Comparison of ENCODE assay signal across 8 cellular contexts in the genomic region with DNA sequence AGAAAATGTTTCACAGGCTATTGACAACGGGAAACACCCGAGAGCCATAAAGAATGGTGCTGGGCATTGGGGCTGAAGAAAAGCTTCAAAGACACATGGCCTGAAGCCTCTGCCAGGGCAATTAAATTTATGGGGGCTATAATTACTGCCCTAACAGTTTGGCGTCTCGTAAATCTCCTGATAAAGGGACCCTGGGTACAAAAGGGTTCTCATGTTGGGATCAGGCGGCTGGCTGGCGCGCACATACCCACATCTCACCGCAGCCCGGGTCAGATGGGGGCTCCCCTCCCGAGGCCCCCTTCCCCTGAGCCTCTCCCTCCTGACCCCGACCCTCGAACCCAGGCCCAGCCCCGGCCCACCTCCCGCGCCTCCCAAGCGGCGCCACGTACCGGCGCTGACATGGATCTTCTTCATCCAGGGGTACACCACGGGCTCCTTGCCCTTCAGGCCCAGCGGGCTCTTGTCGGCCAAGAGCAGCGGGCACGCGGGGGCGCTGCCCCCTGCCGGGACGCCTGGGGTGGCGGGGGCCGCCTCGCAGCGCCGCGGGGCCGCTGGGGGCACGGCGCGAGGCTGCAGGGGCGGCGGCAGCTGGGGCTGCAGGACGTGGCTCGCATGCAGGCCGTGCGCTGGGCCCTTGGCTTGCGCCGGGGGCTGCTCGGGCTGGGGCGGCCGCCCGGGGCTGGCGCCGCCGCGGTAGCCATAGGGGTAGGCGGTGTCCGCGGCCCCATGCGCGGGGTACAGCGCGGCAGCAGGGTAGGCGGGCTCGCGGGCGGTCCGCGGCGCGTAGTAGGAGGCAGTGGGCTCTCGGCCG. TPM values are rescaled to one million over a fixed set of nuclear protein-coding genes. Genes with fewer than 3 reads are reported as not detected.
DNase-seq lines count a peak whose midpoint lies in the region; ATAC-seq, FAIRE-seq and TF ChIP-seq lines count a peak whose summit lies in the region.

No MANE protein-coding gene starts in this region.

- intact Hi-C loops in endothelial cell of umbilical vein (cut with micrococcal nuclease) (loop anchor here (1.0 kb wide), 2 partner anchors 12 to 34 kb away; no protein-coding TSS in a partner anchor), natural killer cell (cut with micrococcal nuclease) (no loop called here)
- intact Hi-C loops in activated T-helper 2 cell treated with anti-CD3 and anti-CD28 coated beads, Interferon-gamma antibody, Interleukin-2, Interleukin-4, amounts not matched to agents 10 μg/mL and 5 μg/mL and 100 μg/mL, durations not matched to agents 14 hours and 24 hours and 36 hours (cut with micrococcal nuclease): loop anchor here (5.0 kb wide), 1 partner anchor 33 kb away; a partner anchor contains a TSS

- H3K9me3 Mint-ChIP-seq in natural killer cell: no peaks in the 10 kb centered on the region
- no peaks in the 10 kb centered on the region for H3K9me3 Mint-ChIP-seq in activated T-helper 2 cell treated with anti-CD3 and anti-CD28 coated beads, Interferon-gamma antibody, Interleukin-2, Interleukin-4, amounts not matched to agents 10 μg/mL and 5 μg/mL and 100 μg/mL, durations not matched to agents 14 hours and 24 hours and 36 hours

- H3K4me3 ChIP-seq in BLaER1 (0 out of 2 replicates have a peak overlapping the region, but pooled peaks have one; percentile 16), endothelial cell of umbilical vein (replicated peaks in 1 of 3; ENCODE audit: insufficient read depth in 1 of 3, low read depth in 1 of 3, low read length in 3 of 3) (peak overlapping the region; percentile 36 to 60 (median 58))

- H3K36me3 ChIP-seq in BLaER1 (no peaks in the 10 kb centered on the region), endothelial cell of umbilical vein (ENCODE audit: control insufficient read depth in 2 of 2, extremely low read depth in 1 of 2, insufficient read depth in 2 of 2, low read length in 2 of 2) (peaks cover 0 to 11% of the 10 kb centered on the region in 2 experiments)

- BruUV-seq in endothelial cell of umbilical vein (replicated peaks; lab: Mats Ljungman, UMichigan): no TSS peak

- H4K20me1 ChIP-seq in BLaER1: no peaks in the 10 kb centered on the region
- H4K20me1 ChIP-seq in endothelial cell of umbilical vein (replicated peaks; ENCODE audit: control insufficient read depth, extremely low read depth, insufficient read depth, low read length): no peaks in the 10 kb centered on the region

- H3K4me1 ChIP-seq in BLaER1: 0 out of 2 replicates have a peak, but pooled peaks cover 5% of the 10 kb centered on the region
- H3K4me1 ChIP-seq in endothelial cell of umbilical vein (ENCODE audit: control insufficient read depth, extremely low read depth, insufficient read depth, low read length): peaks cover 66% of the 10 kb centered on the region

- DNase-seq in NCI-H1092 treated with DMSO at 0.1 percent for 48 hours (lab: John Stamatoyannopoulos, UW) (peak; percentile 84), endothelial cell of umbilical vein (ENCODE audit: low read depth, low spot score) (peak; percentile 36), natural killer cell (no peak), Kasumi-1 (lab: John Stamatoyannopoulos, UW) (no peak), GM20000 (ENCODE audit: low spot score) (no peak)
- DNase-seq in activated T-helper 2 cell treated with anti-CD3 and anti-CD28 coated beads, Interferon-gamma antibody, Interleukin-2, Interleukin-4, amounts not matched to agents 10 μg/mL and 5 μg/mL and 100 μg/mL, durations not matched to agents 14 hours and 24 hours and 36 hours (ENCODE audit: low spot score): no peak

- CTCF ChIA-PET in endothelial cell of umbilical vein (lab: Charles Lee): interaction anchor here (1.9 to 2.7 kb wide), 5 partner anchors 14 to 448 kb away, joined by 8 to 13 read pairs (median 11); a partner anchor contains a TSS

- H3K9me3 ChIP-seq in BLaER1 (peaks cover 26% of the 10 kb centered on the region), endothelial cell of umbilical vein (replicated peaks; ENCODE audit: control insufficient read depth, insufficient read depth, low read length) (no peaks in the 10 kb centered on the region)

- TF ChIP-seq CTCF in endothelial cell of umbilical vein (IDR thresholded peaks at IDR 0.05; ENCODE audit: extremely low read depth in 1 of 2, insufficient read depth in 1 of 2, low read depth in 1 of 2, low read length in 2 of 2) (peak; percentile 35 to 41), natural killer cell (IDR thresholded peaks at IDR 0.05) (no peak), GM20000 (IDR thresholded peaks at IDR 0.05; ENCODE audit: extremely low read depth, missing control alignments) (no peak)

- H3K27me3 ChIP-seq in BLaER1: no peaks in the 10 kb centered on the region
- no peaks in the 10 kb centered on the region for H3K27me3 ChIP-seq in endothelial cell of umbilical vein (ENCODE audit: control insufficient read depth in 2 of 2, insufficient read depth in 2 of 2, low read length in 2 of 2)

- POLR2A ChIA-PET in endothelial cell of umbilical vein (lab: Charles Lee): interaction anchor here (0.7 to 1.6 kb wide), 2 partner anchors 23 to 211 kb away, joined by 4 read pairs; no protein-coding TSS in a partner anchor

- H3K4me2 ChIP-seq in BLaER1: no peak overlapping the region
- H3K4me2 ChIP-seq in endothelial cell of umbilical vein (ENCODE audit: insufficient read depth, low read length): peak overlapping the region; percentile 73

- FAIRE-seq in endothelial cell of umbilical vein (lab: Jason Lieb, UNC): no peak

- no peak overlapping the region for H3K27ac Mint-ChIP-seq in natural killer cell
- H3K27ac Mint-ChIP-seq in activated T-helper 2 cell treated with anti-CD3 and anti-CD28 coated beads, Interferon-gamma antibody, Interleukin-2, Interleukin-4, amounts not matched to agents 10 μg/mL and 5 μg/mL and 100 μg/mL, durations not matched to agents 14 hours and 24 hours and 36 hours: no peak overlapping the region

- H3K79me2 ChIP-seq in endothelial cell of umbilical vein (ENCODE audit: control insufficient read depth, insufficient read depth, low read length): peaks cover 64% of the 10 kb centered on the region

- peaks cover 29 to 41% of the 10 kb centered on the region in 2 donors for H3K27me3 Mint-ChIP-seq in natural killer cell (ENCODE audit: low read depth in 2 of 2)
- H3K27me3 Mint-ChIP-seq in activated T-helper 2 cell treated with anti-CD3 and anti-CD28 coated beads, Interferon-gamma antibody, Interleukin-2, Interleukin-4, amounts not matched to agents 10 μg/mL and 5 μg/mL and 100 μg/mL, durations not matched to agents 14 hours and 24 hours and 36 hours (ENCODE audit: low read depth): peaks cover 59% of the 10 kb centered on the region

- no peak for TF ChIP-seq POLR2A in endothelial cell of umbilical vein (IDR thresholded peaks at IDR 0.05; ENCODE audit: low read depth, low read length)

- no peaks in the 10 kb centered on the region for H3K36me3 Mint-ChIP-seq in natural killer cell
- H3K36me3 Mint-ChIP-seq in activated T-helper 2 cell treated with anti-CD3 and anti-CD28 coated beads, Interferon-gamma antibody, Interleukin-2, Interleukin-4, amounts not matched to agents 10 μg/mL and 5 μg/mL and 100 μg/mL, durations not matched to agents 14 hours and 24 hours and 36 hours (ENCODE audit: low read depth): no peaks in the 10 kb centered on the region

- no peak overlapping the region for H3K9ac ChIP-seq in BLaER1
- H3K9ac ChIP-seq in endothelial cell of umbilical vein (replicated peaks; ENCODE audit: extremely low read depth, insufficient read depth, low read length): peak overlapping the region; percentile 72

- H3K27ac ChIP-seq in BLaER1 (no peak overlapping the region), endothelial cell of umbilical vein (ENCODE audit: insufficient read depth, low read depth, low read length) (peak overlapping the region; percentile 54)

- no peak overlapping the region for H2AFZ ChIP-seq in endothelial cell of umbilical vein (ENCODE audit: low read depth, low read length)

- ATAC-seq in natural killer cell: peak in 1 of 3 donors; percentile 34
- ATAC-seq in HG03045 (IDR thresholded peaks at IDR 0.05; ENCODE audit: unreplicated experiment): no peak

- no peaks in the 10 kb centered on the region for H3K9me1 ChIP-seq in endothelial cell of umbilical vein (replicated peaks; ENCODE audit: control insufficient read depth, extremely low read depth, insufficient read depth, low read length)

- H3K4me3 Mint-ChIP-seq in natural killer cell: peak overlapping the region; percentile 64
- no peak overlapping the region for H3K4me3 Mint-ChIP-seq in activated T-helper 2 cell treated with anti-CD3 and anti-CD28 coated beads, Interferon-gamma antibody, Interleukin-2, Interleukin-4, amounts not matched to agents 10 μg/mL and 5 μg/mL and 100 μg/mL, durations not matched to agents 14 hours and 24 hours and 36 hours (ENCODE audit: low read depth)

- no peaks in the 10 kb centered on the region for H3K4me1 Mint-ChIP-seq in natural killer cell
- H3K4me1 Mint-ChIP-seq in activated T-helper 2 cell treated with anti-CD3 and anti-CD28 coated beads, Interferon-gamma antibody, Interleukin-2, Interleukin-4, amounts not matched to agents 10 μg/mL and 5 μg/mL and 100 μg/mL, durations not matched to agents 14 hours and 24 hours and 36 hours (ENCODE audit: low read depth): peaks cover 11% of the 10 kb centered on the region

- dilution Hi-C loops in endothelial cell of umbilical vein (cut with MboI; ENCODE audit: extremely low pct_ligation_motif_present, low sequenced_read_pairs): no loop called here

RNA-seq across cellular contexts. Expression of a gene that starts 0.6 kb away (rescaled TPM):
- total RNA-seq in endothelial cell of umbilical vein: 7.5 and 8.1 TPM in 2 replicates
- 4.9 and 5.8 TPM in 2 replicates for polyA plus RNA-seq in endothelial cell of umbilical vein
- 5.1 and 5.7 TPM in 2 replicates for polyA plus RNA-seq in endothelial cell of umbilical vein (2011; cell fraction: cytosol; rRNA removed)
- 16.7 and 22.7 TPM in 2 replicates for polyA plus RNA-seq in endothelial cell of umbilical vein (2011; cell fraction: nucleus; rRNA removed)
- 10.9 and 15.8 TPM in 2 replicates for polyA plus RNA-seq in endothelial cell of umbilical vein (2012)
- polyA minus RNA-seq in endothelial cell of umbilical vein: 2.7 TPM in 2 replicates
- polyA minus RNA-seq in endothelial cell of umbilical vein (2011; cell fraction: cytosol; rRNA and poly(A)+ RNA removed): not detected
- 6.6 and 7.0 TPM in 2 replicates for polyA minus RNA-seq in endothelial cell of umbilical vein (2011; cell fraction: nucleus; rRNA and poly(A)+ RNA removed)
- total RNA-seq in natural killer cell: 1 to 10 TPM in 1 of 3 donors, under 1 TPM in 2; 0.52 to 2.1 (median 0.63) TPM
- total RNA-seq in activated T-helper 2 cell treated with anti-CD3 and anti-CD28 coated beads, Interferon-gamma antibody, Interleukin-2, Interleukin-4, amounts not matched to agents 10 μg/mL and 5 μg/mL and 100 μg/mL, durations not matched to agents 14 hours and 24 hours and 36 hours: not detected in 2 replicates

RNA-seq across cellular contexts. Expression of a gene that starts 13.5 kb away (rescaled TPM):
- total RNA-seq in endothelial cell of umbilical vein (18.8 and 21.4 TPM in 2 replicates), natural killer cell (10 to 100 TPM in 1 of 3 donors, under 1 TPM in 2; 0.29 to 13.0 (median 0.52) TPM)
- 18.6 and 22.1 TPM in 2 replicates for polyA plus RNA-seq in endothelial cell of umbilical vein
- 15.7 and 18.5 TPM in 2 replicates for polyA plus RNA-seq in endothelial cell of umbilical vein (2011; cell fraction: cytosol; rRNA removed)
- polyA plus RNA-seq in endothelial cell of umbilical vein (2011; cell fraction: nucleus; rRNA removed): 29.1 and 32.2 TPM in 2 replicates
- 19.5 and 28.4 TPM in 2 replicates for polyA plus RNA-seq in endothelial cell of umbilical vein (2012)
- 12.0 and 16.8 TPM in 2 replicates for polyA minus RNA-seq in endothelial cell of umbilical vein
- polyA minus RNA-seq in endothelial cell of umbilical vein (2011; cell fraction: cytosol; rRNA and poly(A)+ RNA removed): 1.3 TPM
- polyA minus RNA-seq in endothelial cell of umbilical vein (2011; cell fraction: nucleus; rRNA and poly(A)+ RNA removed): 10.0 and 11.6 TPM in 2 replicates
- not detected in 2 replicates for total RNA-seq in activated T-helper 2 cell treated with anti-CD3 and anti-CD28 coated beads, Interferon-gamma antibody, Interleukin-2, Interleukin-4, amounts not matched to agents 10 μg/mL and 5 μg/mL and 100 μg/mL, durations not matched to agents 14 hours and 24 hours and 36 hours

RNA-seq across cellular contexts. Expression of a gene that starts 17.6 kb away (rescaled TPM):
- 17.9 and 20.7 TPM in 2 replicates for total RNA-seq in endothelial cell of umbilical vein
- polyA plus RNA-seq in endothelial cell of umbilical vein: 7.8 and 10.0 TPM in 2 replicates
- polyA plus RNA-seq in endothelial cell of umbilical vein (2011; cell fraction: cytosol; rRNA removed): 5.0 and 6.7 TPM in 2 replicates
- 15.6 and 19.9 TPM in 2 replicates for polyA plus RNA-seq in endothelial cell of umbilical vein (2011; cell fraction: nucleus; rRNA removed)
- polyA plus RNA-seq in endothelial cell of umbilical vein (2012): 6.1 and 6.2 TPM in 2 replicates
- 6.1 and 6.7 TPM in 2 replicates for polyA minus RNA-seq in endothelial cell of umbilical vein
- polyA minus RNA-seq in endothelial cell of umbilical vein (2011; cell fraction: cytosol; rRNA and poly(A)+ RNA removed): not detected
- 8.4 and 18.0 TPM in 2 replicates for polyA minus RNA-seq in endothelial cell of umbilical vein (2011; cell fraction: nucleus; rRNA and poly(A)+ RNA removed)
- under 1 TPM; 0.28 to 0.65 (median 0.43) TPM for total RNA-seq in natural killer cell
- not detected in 2 replicates for total RNA-seq in activated T-helper 2 cell treated with anti-CD3 and anti-CD28 coated beads, Interferon-gamma antibody, Interleukin-2, Interleukin-4, amounts not matched to agents 10 μg/mL and 5 μg/mL and 100 μg/mL, durations not matched to agents 14 hours and 24 hours and 36 hours

RNA-seq across cellular contexts. Expression of a gene that starts 22.4 kb away (rescaled TPM):
- 12.0 and 14.0 TPM in 2 replicates for total RNA-seq in endothelial cell of umbilical vein
- polyA plus RNA-seq in endothelial cell of umbilical vein: 4.2 and 4.7 TPM in 2 replicates
- polyA plus RNA-seq in endothelial cell of umbilical vein (2011; cell fraction: cytosol; rRNA removed): 1.5 and 2.4 TPM in 2 replicates
- 14.0 and 14.1 TPM in 2 replicates for polyA plus RNA-seq in endothelial cell of umbilical vein (2011; cell fraction: nucleus; rRNA removed)
- polyA plus RNA-seq in endothelial cell of umbilical vein (2012): 4.6 and 5.6 TPM in 2 replicates
- 1.6 and 2.0 TPM in 2 replicates for polyA minus RNA-seq in endothelial cell of umbilical vein
- not detected for polyA minus RNA-seq in endothelial cell of umbilical vein (2011; cell fraction: cytosol; rRNA and poly(A)+ RNA removed)
- 7.1 and 20.1 TPM in 2 replicates for polyA minus RNA-seq in endothelial cell of umbilical vein (2011; cell fraction: nucleus; rRNA and poly(A)+ RNA removed)
- under 1 TPM; 0.32 to 0.78 (median 0.35) TPM for total RNA-seq in natural killer cell
- total RNA-seq in activated T-helper 2 cell treated with anti-CD3 and anti-CD28 coated beads, Interferon-gamma antibody, Interleukin-2, Interleukin-4, amounts not matched to agents 10 μg/mL and 5 μg/mL and 100 μg/mL, durations not matched to agents 14 hours and 24 hours and 36 hours: not detected in 2 replicates

RNA-seq across cellular contexts. Expression of a gene that starts 26.5 kb away (rescaled TPM):
- total RNA-seq in endothelial cell of umbilical vein: 15.6 and 18.5 TPM in 2 replicates
- polyA plus RNA-seq in endothelial cell of umbilical vein: 16.9 and 18.1 TPM in 2 replicates
- polyA plus RNA-seq in endothelial cell of umbilical vein (2011; cell fraction: cytosol; rRNA removed): 13.0 and 13.8 TPM in 2 replicates
- polyA plus RNA-seq in endothelial cell of umbilical vein (2011; cell fraction: nucleus; rRNA removed): 5.6 and 8.3 TPM in 2 replicates
- polyA plus RNA-seq in endothelial cell of umbilical vein (2012): 13.9 and 16.0 TPM in 2 replicates
- 8.6 and 9.4 TPM in 2 replicates for polyA minus RNA-seq in endothelial cell of umbilical vein
- 5.9 TPM for polyA minus RNA-seq in endothelial cell of umbilical vein (2011; cell fraction: cytosol; rRNA and poly(A)+ RNA removed)
- polyA minus RNA-seq in endothelial cell of umbilical vein (2011; cell fraction: nucleus; rRNA and poly(A)+ RNA removed): 3.8 and 4.1 TPM in 2 replicates
- total RNA-seq in natural killer cell: not detected
- total RNA-seq in activated T-helper 2 cell treated with anti-CD3 and anti-CD28 coated beads, Interferon-gamma antibody, Interleukin-2, Interleukin-4, amounts not matched to agents 10 μg/mL and 5 μg/mL and 100 μg/mL, durations not matched to agents 14 hours and 24 hours and 36 hours: not detected in 2 replicates

Comparison
In these comparisons a context has a peak if more than half of its experiments do, and no peak if none do; other contexts are left out.
1. DNase-seq: peak in NCI-H1092 treated with DMSO at 0.1 percent for 48 hours (single experiment) and endothelial cell of umbilical vein (single experiment); none in natural killer cell (single experiment), Kasumi-1 (0 of 2), activated T-helper 2 cell treated with anti-CD3 and anti-CD28 coated beads, Interferon-gamma antibody, Interleukin-2, Interleukin-4, amounts not matched to agents 10 μg/mL and 5 μg/mL and 100 μg/mL, durations not matched to agents 14 hours and 24 hours and 36 hours (single experiment) and GM20000 (single experiment).
2. CTCF ChIP-seq: peak in endothelial cell of umbilical vein (2 of 2); none in natural killer cell (single experiment) and GM20000 (single experiment).
3. RNA of a gene that starts 17.6 kb away (total RNA-seq): 17.9 to 20.7 TPM in endothelial cell of umbilical vein; 0.28 to 0.65 TPM in natural killer cell and not detected in activated T-helper 2 cell treated with anti-CD3 and anti-CD28 coated beads, Interferon-gamma antibody, Interleukin-2, Interleukin-4, amounts not matched to agents 10 μg/mL and 5 μg/mL and 100 μg/mL, durations not matched to agents 14 hours and 24 hours and 36 hours; every median in the first group is over 10 times any median in the second.